In the genomic region with DNA sequence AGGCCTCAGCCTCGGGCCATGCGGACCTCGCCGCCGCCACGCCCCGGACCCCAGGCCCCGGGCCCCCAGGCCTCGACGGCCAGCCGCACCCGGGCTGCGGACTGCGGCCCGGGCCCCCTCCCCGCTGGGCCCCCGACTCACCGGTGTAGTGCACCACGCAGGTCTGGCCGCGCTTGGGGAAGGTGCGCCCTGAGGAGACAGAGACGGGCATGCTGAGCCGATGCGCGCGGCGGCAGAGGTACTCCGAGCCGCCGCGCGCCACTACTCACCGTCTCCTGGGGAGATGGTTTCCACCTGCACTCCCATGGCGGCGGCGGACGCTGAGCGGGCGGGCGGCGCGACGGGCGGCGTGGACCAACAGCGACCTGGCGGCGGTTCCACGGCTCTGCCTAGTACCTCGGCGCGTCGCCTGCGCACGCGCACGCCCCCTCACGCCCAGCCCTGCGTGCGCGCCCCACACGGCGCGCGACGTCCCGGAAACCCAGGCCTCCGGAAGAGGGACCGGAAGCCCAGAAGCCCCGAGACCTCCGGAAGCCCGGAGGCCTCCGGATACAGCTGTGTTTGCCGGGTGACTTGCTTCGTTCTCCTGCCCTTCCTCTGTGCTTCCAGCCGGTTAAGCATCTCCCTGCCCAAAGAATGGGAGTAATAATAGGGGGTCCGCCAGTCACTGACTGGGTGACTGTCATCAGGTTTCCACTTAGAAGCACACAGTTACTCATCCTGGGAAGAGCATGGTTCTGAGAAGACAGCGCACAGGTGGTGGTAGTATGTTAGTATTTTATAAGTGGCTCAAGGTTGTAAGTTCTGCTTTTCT, we compare ENCODE assay signal across 8 cellular contexts. TPM values are rescaled to one million over a fixed set of nuclear protein-coding genes. Genes with fewer than 3 reads are reported as not detected.
DNase-seq lines count a peak whose midpoint lies in the region; ATAC-seq and TF ChIP-seq lines count a peak whose summit lies in the region.

A gene (minus strand): TSS at position 362 of the 814 bp plus-strand sequence. CDS start 56 bp downstream, at position 306.

- intact Hi-C loops in activated CD4-positive, alpha-beta T cell treated with anti-CD3 and anti-CD28 coated beads, Interleukin-2, amount 10 ng/mL, durations not matched to agents 24 days and 14 days (cut with micrococcal nuclease), result loop anchor here (1.0 to 5.0 kb wide), 6 partner anchors 36 to 275 kb away; a partner anchor contains a TSS

- peaks cover 3% of the 10 kb centered on the region for H3K27me3 Mint-ChIP-seq in activated CD4-positive, alpha-beta T cell treated with anti-CD3 and anti-CD28 coated beads, Interleukin-2, amount 10 ng/mL, durations not matched to agents 24 days and 14 days

- peak within 1 kb of the TSS; percentile 90 for H3K27ac Mint-ChIP-seq in activated CD4-positive, alpha-beta T cell treated with anti-CD3 and anti-CD28 coated beads, Interleukin-2, amount 10 ng/mL, durations not matched to agents 24 days and 14 days

- CTCF ChIA-PET in BJ (lab: Yijun Ruan, JAX), result interaction anchor here (1.0 to 1.5 kb wide), 4 partner anchors 14 to 180 kb away, joined by 3 read pairs; no protein-coding TSS in a partner anchor

- peaks cover 52% of the 10 kb centered on the region for H3K4me1 Mint-ChIP-seq in activated CD4-positive, alpha-beta T cell treated with anti-CD3 and anti-CD28 coated beads, Interleukin-2, amount 10 ng/mL, durations not matched to agents 24 days and 14 days

- H3K27ac ChIP-seq in coronary artery, result peak within 1 kb of the TSS; percentile 66 to 74

- H3K27me3 ChIP-seq in BJ (ENCODE audit: control insufficient read depth, insufficient read depth, low read length), result no peaks in the 10 kb centered on the region

- POLR2A ChIA-PET in BJ (lab: Charles Lee), result interaction anchor here (0.5 kb wide), 1 partner anchor 40 kb away, joined by 3 read pairs; no protein-coding TSS in a partner anchor

- DNase-seq in BJ (ENCODE audit: low read depth) (peak; percentile 63), NCI-H526 treated with DMSO at 0.1 percent for 48 hours (lab: John Stamatoyannopoulos, UW) (peak; percentile 86), coronary artery (ENCODE audit: low spot score) (peak; percentile 93), left lobe of liver (ENCODE audit: low spot score) (peak; percentile 94)
- DNase-seq in activated CD4-positive, alpha-beta T cell treated with anti-CD3 and anti-CD28 coated beads, Interleukin-2, amount 10 ng/mL, durations not matched to agents 24 days and 14 days, result peak; percentile 97
- DNase-seq in stimulated activated CD4-positive, alpha-beta T cell treated with anti-CD3 and anti-CD28 coated beads, Interleukin-2, amount 100 ng/mL, for 4 hours (ENCODE audit: low read depth), result peak; percentile 86

- ATAC-seq in GM19351 (IDR thresholded peaks at IDR 0.05; ENCODE audit: unreplicated experiment) (peak; percentile 83), HG03520 (IDR thresholded peaks at IDR 0.05; ENCODE audit: unreplicated experiment) (peak; percentile 88), left lobe of liver (peak; percentile 98)

- TF ChIP-seq CTCF in BJ (IDR thresholded peaks at IDR 0.05; ENCODE audit: insufficient read depth, low read depth, low read length), result no peak
- no peak for TF ChIP-seq CTCF in coronary artery (IDR thresholded peaks at IDR 0.05)

- H3K4me3 ChIP-seq in BJ (ENCODE audit: low read depth, low read length) (peak within 1 kb of the TSS; percentile 79), coronary artery (peak within 1 kb of the TSS; percentile 90)

- peak within 1 kb of the TSS; percentile 79 for H3K4me3 Mint-ChIP-seq in activated CD4-positive, alpha-beta T cell treated with anti-CD3 and anti-CD28 coated beads, Interleukin-2, amount 10 ng/mL, durations not matched to agents 24 days and 14 days

- peaks cover 9% of the 10 kb centered on the region for H3K9me3 Mint-ChIP-seq in activated CD4-positive, alpha-beta T cell treated with anti-CD3 and anti-CD28 coated beads, Interleukin-2, amount 10 ng/mL, durations not matched to agents 24 days and 14 days

- H3K36me3 Mint-ChIP-seq in activated CD4-positive, alpha-beta T cell treated with anti-CD3 and anti-CD28 coated beads, Interleukin-2, amount 10 ng/mL, durations not matched to agents 24 days and 14 days (ENCODE audit: low read depth), result peaks cover 24% of the 10 kb centered on the region

- no peaks in the 10 kb centered on the region for H3K36me3 ChIP-seq in BJ (ENCODE audit: control insufficient read depth, insufficient read depth, low read length)

RNA-seq across cellular contexts. Expression of the gene that starts here (rescaled TPM):
- polyA plus RNA-seq in BJ (2011; rRNA removed), result 476 and 549 TPM in 2 replicates
- polyA minus RNA-seq in BJ (2011; rRNA and poly(A)+ RNA removed), result 190 and 274 TPM in 2 replicates
- total RNA-seq in activated CD4-positive, alpha-beta T cell treated with anti-CD3 and anti-CD28 coated beads, Interleukin-2, amount 10 ng/mL, durations not matched to agents 24 days and 14 days, result 291 and 292 TPM in 2 replicates
- 61.5 TPM for total RNA-seq in left lobe of liver

Comparison
In these comparisons a context has a peak if more than half of its experiments do, and no peak if none do; other contexts are left out.
1. Peak in every context shown above with its lines: DNase-seq, ATAC-seq, H3K4me3 ChIP-seq and H3K27ac ChIP-seq.